In genomic region chr15:101676965-101677364, GRCh38 we compare ENCODE assay signal across 17 cellular contexts. TPM values are rescaled to one million over a fixed set of nuclear protein-coding genes. Genes with fewer than 3 reads are reported as not detected.
DNase-seq lines count a peak whose midpoint lies in the region; ATAC-seq and TF ChIP-seq lines count a peak whose summit lies in the region.
"Had no signal": no experiment of that assay in that cellular context is flagged by ENCODE, and none has a peak within 500 bp of the region (broad histone marks: within the 10 kb centered on the region; RNA-seq: fewer than 3 reads in every experiment).

No MANE protein-coding gene starts in this region.

- H3K36me3 ChIP-seq in endodermal cell (ENCODE audit: control insufficient read depth, insufficient read depth, low read length) = peaks cover 18% of the 10 kb centered on the region
- H3K36me3 ChIP-seq in PC-3 (ENCODE audit: low read depth, low read length) = no peaks in the 10 kb centered on the region

- peaks cover 3% of the 10 kb centered on the region for H3K4me1 ChIP-seq in endodermal cell (ENCODE audit: control insufficient read depth, insufficient read depth, low read length)
- peaks cover 15% of the 10 kb centered on the region for H3K4me1 ChIP-seq in PC-3 (ENCODE audit: insufficient read depth, low read length)
- H3K4me1 ChIP-seq: esophagus squamous epithelium had no signal

- no peaks in the 10 kb centered on the region for H3K9me3 Mint-ChIP-seq in endodermal cell
- H3K9me3 Mint-ChIP-seq: activated naive CD8-positive, alpha-beta T cell treated with anti-CD3 and anti-CD28 coated beads, Interleukin-2, amount 10 ng/mL, durations not matched to agents 7 days and 5 days; H9; stimulated activated naive CD8-positive, alpha-beta T cell treated with anti-CD3 and anti-CD28 coated beads, Interleukin-15, Interleukin-2, amounts not matched to agents 100 ng/mL and 50 ng/mL, for 24 hours had no signal

- no peak for TF ChIP-seq CTCF in endodermal cell (conservative IDR thresholded peaks at IDR 0.05)
- TF ChIP-seq CTCF in PC-3 (conservative IDR thresholded peaks at IDR 0.05; ENCODE audit: low read depth, low read length) = no peak

- H3K9me2 ChIP-seq in PC-3 (replicated peaks; ENCODE audit: low read length) = no peaks in the 10 kb centered on the region

- H3K4me1 Mint-ChIP-seq in endodermal cell = peaks cover 8% of the 10 kb centered on the region

- no peak overlapping the region for H3K9ac ChIP-seq in endodermal cell (ENCODE audit: extremely low read depth, low read length, poor library complexity, severe bottlenecking)
- H3K9ac ChIP-seq in PC-3 (ENCODE audit: low read length) = no peak overlapping the region

- CTCF ChIA-PET in PC-3 (lab: Charles Lee) = no interaction called here

- no peaks in the 10 kb centered on the region for H3K27me3 Mint-ChIP-seq in endodermal cell (ENCODE audit: insufficient read depth)
- H3K27me3 Mint-ChIP-seq: activated naive CD8-positive, alpha-beta T cell treated with anti-CD3 and anti-CD28 coated beads, Interleukin-2, amount 10 ng/mL, durations not matched to agents 7 days and 5 days; stimulated activated naive CD8-positive, alpha-beta T cell treated with anti-CD3 and anti-CD28 coated beads, Interleukin-15, Interleukin-2, amounts not matched to agents 100 ng/mL and 50 ng/mL, for 24 hours had no signal

- no TSS peak for BruUV-seq in PC-3 (replicated peaks; lab: Mats Ljungman, UMichigan)

- H3F3A ChIP-seq in PC-3 (ENCODE audit: low read length, unreplicated experiment) = no peaks in the 10 kb centered on the region

- intact Hi-C loops in PC-3 (cut with micrococcal nuclease) = no loop called here

- no peak overlapping the region for H3K27ac Mint-ChIP-seq in endodermal cell
- H3K27ac Mint-ChIP-seq: activated naive CD8-positive, alpha-beta T cell treated with anti-CD3 and anti-CD28 coated beads, Interleukin-2, amount 10 ng/mL, durations not matched to agents 7 days and 5 days; H9; stimulated activated naive CD8-positive, alpha-beta T cell treated with anti-CD3 and anti-CD28 coated beads, Interleukin-15, Interleukin-2, amounts not matched to agents 100 ng/mL and 50 ng/mL, for 24 hours had no signal

- ATAC-seq in PC-3 (no peak), GM18861 (IDR thresholded peaks at IDR 0.05; ENCODE audit: unreplicated experiment) (no peak)

- POLR2A ChIA-PET in PC-3 (lab: Charles Lee; ENCODE audit: unreplicated experiment) = no interaction called here

- H3K4me3 ChIP-seq in endodermal cell (ENCODE audit: low read length) (no peak overlapping the region), PC-3 (ENCODE audit: low read length) (no peak overlapping the region)
- H3K4me3 ChIP-seq: esophagus squamous epithelium had no signal

- no peaks in the 10 kb centered on the region for H3K27me3 ChIP-seq in endodermal cell (ENCODE audit: control insufficient read depth, insufficient read depth, low read length, poor library complexity, severe bottlenecking)
- no peaks in the 10 kb centered on the region for H3K27me3 ChIP-seq in PC-3 (ENCODE audit: low read length)
- H3K27me3 ChIP-seq: esophagus squamous epithelium had no signal

- no peak overlapping the region for H2AFZ ChIP-seq in PC-3 (ENCODE audit: low read length)

- no peaks in the 10 kb centered on the region for H4K20me1 ChIP-seq in PC-3 (ENCODE audit: low read length)

- H3K9me3 ChIP-seq in endodermal cell (ENCODE audit: control insufficient read depth, low read length) (no peaks in the 10 kb centered on the region), PC-3 (ENCODE audit: low read length) (no peaks in the 10 kb centered on the region)
- H3K9me3 ChIP-seq: esophagus squamous epithelium had no signal

- peaks cover 33% of the 10 kb centered on the region for H3K36me3 Mint-ChIP-seq in endodermal cell (ENCODE audit: low read depth)

- H3K4me2 ChIP-seq in PC-3 (ENCODE audit: low read length) = no peak overlapping the region

- DNase-seq in GM04503 (ENCODE audit: low read depth) (peak; percentile 60), NCI-H82 treated with DMSO at 0.1 percent for 48 hours (lab: John Stamatoyannopoulos, UW; ENCODE audit: unreplicated experiment) (peak; percentile 81), endodermal cell (no peak), retina (peak; percentile 24), PC-3 (no peak)
- no peak for DNase-seq in stimulated activated CD4-positive, alpha-beta T cell treated with anti-CD3 and anti-CD28 coated beads, Interleukin-1b, Interleukin-23, amount 100 ng/mL, for 48 hours
- no peak for DNase-seq in activated CD4-positive, alpha-beta T cell treated with anti-CD3 and anti-CD28 coated beads, Interleukin-2, amount 50 U/mL, for 4 hours
- DNase-seq: activated naive CD8-positive, alpha-beta T cell treated with anti-CD3 and anti-CD28 coated beads, Interleukin-2, amount 10 ng/mL, durations not matched to agents 7 days and 5 days; cortex of kidney; esophagus squamous epithelium; H9; KG1; mammary epithelial cell; NCI-H2029 treated with DMSO at 0.1 percent for 48 hours; SIG-M5 had no signal

- H3K27ac ChIP-seq in endodermal cell (ENCODE audit: low read depth, low read length) (peak overlapping the region; percentile 72), PC-3 (ENCODE audit: low read length) (no peak overlapping the region)
- H3K27ac ChIP-seq: esophagus squamous epithelium had no signal

- no peaks in the 10 kb centered on the region for H3K79me2 ChIP-seq in PC-3 (ENCODE audit: low read length)

- H3K4me3 Mint-ChIP-seq in endodermal cell = no peak overlapping the region
- H3K4me3 Mint-ChIP-seq: activated naive CD8-positive, alpha-beta T cell treated with anti-CD3 and anti-CD28 coated beads, Interleukin-2, amount 10 ng/mL, durations not matched to agents 7 days and 5 days; H9; stimulated activated naive CD8-positive, alpha-beta T cell treated with anti-CD3 and anti-CD28 coated beads, Interleukin-15, Interleukin-2, amounts not matched to agents 100 ng/mL and 50 ng/mL, for 24 hours had no signal

- WGBS in endodermal cell (ENCODE audit: insufficient coverage in 1 of 2, insufficient read length in 1 of 2), 2 experiments = 86 to 90% methylated on average over 1 to 4 of the region's 4 CpGs

RNA-seq across cellular contexts. Expression of gene TM2D3, which starts 24.8 kb away (rescaled TPM):
- total RNA-seq in endodermal cell (10 to 100 TPM; 33.4 to 34.0 TPM), PC-3 (2014; rRNA removed) (18.4 and 23.3 TPM in 2 replicates)
- 41.0 TPM for polyA plus RNA-seq in endodermal cell (2013, experiment 1 of 2)
- polyA plus RNA-seq in endodermal cell (2013, experiment 2 of 2) = 29.1 TPM

RNA-seq across cellular contexts. Expression of gene TARS3, which starts 47.3 kb away (rescaled TPM):
- 10 to 100 TPM; 11.7 to 13.6 TPM for total RNA-seq in endodermal cell
- 10.1 TPM for polyA plus RNA-seq in endodermal cell (2013, experiment 1 of 2)
- polyA plus RNA-seq in endodermal cell (2013, experiment 2 of 2) = 9.3 TPM
- total RNA-seq in PC-3 (2014; rRNA removed) = 5.4 and 8.1 TPM in 2 replicates

Comparison
In these comparisons a context has a peak if more than half of its experiments do, and no peak if none do; other contexts are left out.
1. DNase-seq: peak in GM04503 (single experiment), NCI-H82 treated with DMSO at 0.1 percent for 48 hours (single experiment) and retina (single experiment); none in endodermal cell (single experiment), stimulated activated CD4-positive, alpha-beta T cell treated with anti-CD3 and anti-CD28 coated beads, Interleukin-1b, Interleukin-23, amount 100 ng/mL, for 48 hours (single experiment), activated CD4-positive, alpha-beta T cell treated with anti-CD3 and anti-CD28 coated beads, Interleukin-2, amount 50 U/mL, for 4 hours (0 of 2) and PC-3 (single experiment).